Comparison of ENCODE assay signal across 8 cellular contexts in the genomic region with DNA sequence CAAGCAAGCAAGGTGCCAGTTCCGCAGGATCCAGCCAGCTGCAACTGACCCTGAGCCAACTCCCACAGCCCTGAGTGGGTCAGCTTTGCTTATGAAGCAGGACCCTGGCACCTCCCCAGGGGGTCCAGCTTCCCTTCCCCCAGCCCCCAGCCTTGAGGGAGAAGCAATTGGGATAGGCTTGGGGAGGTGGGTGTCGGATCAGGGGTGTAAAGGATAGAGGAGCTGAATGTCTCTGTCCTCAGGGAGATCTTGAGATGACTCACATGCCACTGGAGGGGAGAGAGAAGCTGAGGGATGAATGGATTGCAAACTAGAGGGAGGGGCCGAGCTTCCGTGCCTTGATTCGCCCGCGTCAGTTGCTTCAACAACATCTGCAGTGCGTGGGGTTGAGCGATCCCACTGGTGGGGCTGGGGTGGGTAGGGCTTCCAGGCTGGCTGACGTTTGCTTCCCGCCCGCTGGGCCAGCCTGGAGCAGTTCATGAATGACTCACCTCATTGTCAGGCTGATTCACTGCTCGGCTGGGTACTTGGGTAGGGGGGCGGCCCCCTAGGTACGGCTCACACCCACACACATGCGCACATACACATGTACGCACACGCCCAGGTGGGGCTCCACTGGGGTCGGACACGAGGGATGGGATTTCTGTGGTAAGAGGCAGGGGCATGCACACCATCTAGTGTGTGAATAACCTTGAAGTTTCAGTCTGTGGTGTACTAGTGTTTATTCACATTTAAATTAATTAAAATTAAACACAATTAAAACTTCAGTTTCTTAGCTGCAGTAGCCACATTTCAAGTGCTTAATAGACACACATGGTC. TPM values are rescaled to one million over a fixed set of nuclear protein-coding genes. Genes with fewer than 3 reads are reported as not detected.
DNase-seq lines count a peak whose midpoint lies in the region; ATAC-seq and TF ChIP-seq lines count a peak whose summit lies in the region.

No MANE protein-coding gene starts in this region.

- no peaks in the 10 kb centered on the region for H3K36me3 ChIP-seq in ectodermal cell (ENCODE audit: control insufficient read depth, insufficient read depth, low read length)

- H3K27ac ChIP-seq in ectodermal cell (ENCODE audit: insufficient read depth, low read depth, low read length, poor library complexity, severe bottlenecking) = no peak overlapping the region

- H3K4me3 ChIP-seq in ectodermal cell (ENCODE audit: insufficient read depth, low read depth, low read length) = peak overlapping the region; percentile 11

- ATAC-seq in GM21515 (IDR thresholded peaks at IDR 0.05; ENCODE audit: unreplicated experiment) = no peak

- DNase-seq in GM13976 (ENCODE audit: low spot score) = peak; percentile 77
- DNase-seq in NCI-H460 (ENCODE audit: extremely low read depth, low read depth) = peak; percentile 89
- peak; percentile 79 to 87 for DNase-seq in activated CD4-positive, alpha-beta T cell treated with anti-CD3 and anti-CD28 coated beads, Interleukin-2, amount 50 U/mL, for 48 hours
- DNase-seq in lung microvascular endothelial cell (ENCODE audit: low read depth in 2 of 2) = peak; percentile 91 to 97
- peak; percentile 44 for DNase-seq in stimulated activated CD8-positive, alpha-beta memory T cell treated with anti-CD3 and anti-CD28 coated beads, Interleukin-12 subunit alpha, Interleukin-12 subunit beta, amount 100 ng/mL, for 24 hours (ENCODE audit: extremely low read depth)
- no peak for DNase-seq in T-helper 9 cell

- H3K4me1 ChIP-seq in ectodermal cell (ENCODE audit: control insufficient read depth, insufficient read depth, low read length) = peaks cover 5% of the 10 kb centered on the region

- no peak for TF ChIP-seq CTCF in GM13976 (IDR thresholded peaks at IDR 0.05; ENCODE audit: borderline replicate concordance, control extremely low read depth, extremely low read depth, insufficient read depth, missing control alignments)

- H3K9me3 ChIP-seq in ectodermal cell (ENCODE audit: control insufficient read depth, low read length) = no peaks in the 10 kb centered on the region

- no peaks in the 10 kb centered on the region for H3K27me3 ChIP-seq in ectodermal cell (ENCODE audit: control insufficient read depth, insufficient read depth, low read length, poor library complexity, severe bottlenecking)

- 8 to 12% methylated on average over 20 of the region's 20 CpGs for WGBS in ectodermal cell, 2 experiments

- in situ Hi-C loops in GM13976 (cut with MboI; ENCODE audit: low sequenced_read_pairs, unreplicated experiment) = no loop called here

RNA-seq across cellular contexts. Expression of gene HROB, which starts 3.6 kb away (rescaled TPM):
- 4.0 and 4.8 TPM in 2 replicates for total RNA-seq in NCI-H460 (2014; rRNA removed; shearing (Covaris generic))
- 9.9 and 13.2 TPM in 2 replicates for polyA plus RNA-seq in NCI-H460 (2014; cell fraction: nucleus; rRNA removed)
- 13.3 TPM for polyA plus RNA-seq in ectodermal cell (2013, experiment 1 of 4)
- 15.9 TPM for polyA plus RNA-seq in ectodermal cell (2013, experiment 2 of 4)
- polyA plus RNA-seq in ectodermal cell (2013, experiment 3 of 4) = 11.8 TPM
- polyA plus RNA-seq in ectodermal cell (2013, experiment 4 of 4) = 12.0 TPM
- total RNA-seq in lung microvascular endothelial cell = 0.99 and 1.5 TPM in 2 replicates

RNA-seq across cellular contexts. Expression of gene HDAC5, which starts 14.7 kb away (rescaled TPM):
- total RNA-seq in NCI-H460 (2014; rRNA removed; shearing (Covaris generic)) = 6.3 and 8.9 TPM in 2 replicates
- polyA plus RNA-seq in NCI-H460 (2014; cell fraction: nucleus; rRNA removed) = 1.7 and 2.7 TPM in 2 replicates
- 68.9 TPM for polyA plus RNA-seq in ectodermal cell (2013, experiment 1 of 4)
- 81.9 TPM for polyA plus RNA-seq in ectodermal cell (2013, experiment 2 of 4)
- 71.9 TPM for polyA plus RNA-seq in ectodermal cell (2013, experiment 3 of 4)
- polyA plus RNA-seq in ectodermal cell (2013, experiment 4 of 4) = 81.7 TPM
- total RNA-seq in lung microvascular endothelial cell = 28.2 and 32.9 TPM in 2 replicates

RNA-seq across cellular contexts. Expression of gene ASB16, which starts 32.4 kb away (rescaled TPM):
- total RNA-seq in NCI-H460 (2014; rRNA removed; shearing (Covaris generic)) = not detected in 2 replicates
- polyA plus RNA-seq in NCI-H460 (2014; cell fraction: nucleus; rRNA removed) = not detected in 2 replicates
- polyA plus RNA-seq in ectodermal cell (2013, experiment 1 of 4) = not detected
- polyA plus RNA-seq in ectodermal cell (2013, experiment 2 of 4) = 0.18 TPM
- polyA plus RNA-seq in ectodermal cell (2013, experiment 3 of 4) = not detected
- 0.20 TPM for polyA plus RNA-seq in ectodermal cell (2013, experiment 4 of 4)
- total RNA-seq in lung microvascular endothelial cell = not detected in 2 replicates

RNA-seq across cellular contexts. Expression of gene TMUB2, which starts 48.7 kb away (rescaled TPM):
- total RNA-seq in NCI-H460 (2014; rRNA removed; shearing (Covaris generic)) = 28.6 and 32.6 TPM in 2 replicates
- 61.1 and 64.0 TPM in 2 replicates for polyA plus RNA-seq in NCI-H460 (2014; cell fraction: nucleus; rRNA removed)
- polyA plus RNA-seq in ectodermal cell (2013, experiment 1 of 4) = 41.7 TPM
- polyA plus RNA-seq in ectodermal cell (2013, experiment 2 of 4) = 44.8 TPM
- polyA plus RNA-seq in ectodermal cell (2013, experiment 3 of 4) = 38.3 TPM
- polyA plus RNA-seq in ectodermal cell (2013, experiment 4 of 4) = 42.5 TPM
- 23.5 and 39.9 TPM in 2 replicates for total RNA-seq in lung microvascular endothelial cell
